In the genomic region with DNA sequence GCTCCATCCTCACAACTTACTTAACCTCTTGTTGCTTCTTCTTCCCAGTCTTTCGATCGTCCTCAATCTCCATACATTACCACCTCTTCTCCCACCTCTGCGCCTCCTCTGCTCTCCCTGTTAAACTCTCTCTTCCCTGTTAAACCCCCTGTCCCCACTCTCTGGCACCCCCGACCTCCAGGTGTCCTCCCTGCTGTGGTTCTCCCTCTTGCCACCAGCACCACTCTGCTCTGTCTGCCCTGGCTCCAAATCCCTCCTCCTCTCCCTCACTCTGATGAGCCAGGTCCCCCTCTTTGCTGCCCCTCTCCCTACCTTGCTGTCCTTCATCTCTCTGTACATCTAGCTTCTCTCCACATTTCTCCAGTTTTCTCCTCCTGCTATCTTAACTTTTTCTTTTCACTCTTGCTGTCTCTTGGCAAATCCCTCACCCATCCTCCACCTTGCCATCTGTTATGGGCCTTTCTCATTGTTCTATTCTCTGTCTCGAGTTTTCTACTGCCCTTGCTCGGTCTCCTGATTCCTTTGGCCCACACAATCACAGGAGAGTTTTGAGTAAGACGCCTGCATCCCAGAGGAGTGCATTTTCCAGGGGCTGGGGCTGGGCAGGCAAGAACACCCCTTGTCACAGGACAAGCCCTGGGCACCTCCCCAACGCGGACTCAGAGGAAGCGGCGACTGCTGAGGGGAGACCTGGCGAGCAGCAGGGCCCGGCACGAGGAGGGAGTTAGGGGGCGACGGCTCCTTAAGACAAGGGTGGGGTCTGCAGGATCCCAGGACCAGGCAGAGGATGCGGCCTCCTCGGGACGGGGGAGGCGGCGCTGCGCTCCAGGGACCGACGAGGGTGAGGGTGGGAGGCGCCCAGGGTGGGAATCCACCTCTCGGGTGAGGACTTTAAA, we compare ENCODE assay signal across 8 cellular contexts. TPM values are rescaled to one million over a fixed set of nuclear protein-coding genes. Genes with fewer than 3 reads are reported as not detected.
DNase-seq lines count a peak whose midpoint lies in the region; ATAC-seq and TF ChIP-seq lines count a peak whose summit lies in the region.

No MANE protein-coding gene starts in this region.

- no peak for TF ChIP-seq CTCF in dorsolateral prefrontal cortex (IDR thresholded peaks at IDR 0.05 in 54 of 56, conservative IDR thresholded peaks at IDR 0.05 in 2 of 56; ENCODE audit: low read depth in 1 of 56, partially characterized antibody in 56 of 56)

- H3K4me2 ChIP-seq in mesenchymal stem cell (ENCODE audit: low read length, poor library complexity, severe bottlenecking) = peak overlapping the region; percentile 72

- H3K9ac ChIP-seq in mesenchymal stem cell (ENCODE audit: low read length) = peak overlapping the region; percentile 73

- H3K27me3 Mint-ChIP-seq in activated naive CD4-positive, alpha-beta T cell treated with anti-CD3 and anti-CD28 coated beads, Interleukin-2, amount 10 ng/mL, durations not matched to agents 7 days and 5 days = peaks cover 12% of the 10 kb centered on the region

- H2BK5ac ChIP-seq in mesenchymal stem cell (ENCODE audit: low read depth, low read length, poor library complexity, severe bottlenecking) = no peak overlapping the region

- no peak overlapping the region for H3K23ac ChIP-seq in mesenchymal stem cell (ENCODE audit: low read length in 2 of 2)

- H3K4me1 ChIP-seq in mesenchymal stem cell (ENCODE audit: control insufficient read depth, insufficient read depth, low read depth, low read length) = peaks cover 7% of the 10 kb centered on the region
- no peaks in the 10 kb centered on the region for H3K4me1 ChIP-seq in urinary bladder (ENCODE audit: insufficient read depth)

- H3K9me3 Mint-ChIP-seq in activated naive CD4-positive, alpha-beta T cell treated with anti-CD3 and anti-CD28 coated beads, Interleukin-2, amount 10 ng/mL, durations not matched to agents 7 days and 5 days = peaks cover 26% of the 10 kb centered on the region

- H2BK15ac ChIP-seq in mesenchymal stem cell (ENCODE audit: low read depth, poor library complexity, severe bottlenecking) = no peak overlapping the region

- CTCF ChIA-PET in activated naive CD4-positive, alpha-beta T cell treated with anti-CD3 and anti-CD28 coated beads, Interleukin-2, amount 10 ng/mL, durations not matched to agents 7 days and 5 days (lab: Charles Lee) = interaction anchor here (1.0 kb wide), 1 partner anchor 148 kb away, joined by 3 read pairs; no protein-coding TSS in a partner anchor

- no peak overlapping the region for H2BK120ac ChIP-seq in mesenchymal stem cell (ENCODE audit: low read depth, low read length)

- intact Hi-C loops in dorsolateral prefrontal cortex (cut with DNase I) = loop anchor here in 1 of 2 donors (5.0 kb wide), 1 partner anchor 95 kb away; a partner anchor contains a TSS

- H3K27me3 ChIP-seq in dorsolateral prefrontal cortex (no peaks in the 10 kb centered on the region), mesenchymal stem cell (ENCODE audit: control insufficient read depth in 1 of 2, insufficient read depth in 1 of 2, low read length in 2 of 2) (no peaks in the 10 kb centered on the region)

- H3K36me3 Mint-ChIP-seq in activated naive CD4-positive, alpha-beta T cell treated with anti-CD3 and anti-CD28 coated beads, Interleukin-2, amount 10 ng/mL, durations not matched to agents 7 days and 5 days = peaks cover 3% of the 10 kb centered on the region

- peak overlapping the region; percentile 47 for H3K27ac Mint-ChIP-seq in activated naive CD4-positive, alpha-beta T cell treated with anti-CD3 and anti-CD28 coated beads, Interleukin-2, amount 10 ng/mL, durations not matched to agents 7 days and 5 days

- H3K18ac ChIP-seq in mesenchymal stem cell (ENCODE audit: low read depth in 1 of 2, low read length in 2 of 2) = peak overlapping the region in 1 of 2 experiments; percentile 1

- no peak overlapping the region for H4K91ac ChIP-seq in mesenchymal stem cell (ENCODE audit: low read length)

- DNase-seq in activated naive CD4-positive, alpha-beta T cell treated with anti-CD3 and anti-CD28 coated beads, Interleukin-2, amount 10 ng/mL, durations not matched to agents 7 days and 5 days = no peak
- no peak for DNase-seq in activated naive CD4-positive, alpha-beta T cell (lab: John Stamatoyannopoulos, UW)
- DNase-seq in dorsolateral prefrontal cortex (peak in 2 of 10 donors; percentile 47 to 50), mesenchymal stem cell (peak; percentile 23), NCI-H510A (lab: John Stamatoyannopoulos, UW) (no peak)

- H2BK12ac ChIP-seq in mesenchymal stem cell (ENCODE audit: low read length in 2 of 2) = no peak overlapping the region

- H3K36me3 ChIP-seq in mesenchymal stem cell (ENCODE audit: control insufficient read depth in 1 of 2, insufficient read depth in 2 of 2, low read depth in 1 of 2, low read length in 2 of 2) (no peaks in the 10 kb centered on the region), urinary bladder (ENCODE audit: insufficient read depth) (no peaks in the 10 kb centered on the region)

- no peaks in the 10 kb centered on the region for H3K9me3 ChIP-seq in mesenchymal stem cell (ENCODE audit: control insufficient read depth, low read length)

- no peak overlapping the region for H3K4ac ChIP-seq in mesenchymal stem cell (ENCODE audit: low read depth in 1 of 2, low read length in 2 of 2)

- H3K4me3 ChIP-seq in dorsolateral prefrontal cortex = peak overlapping the region in 58 of 59 donors; percentile 7 to 77 (median 56)
- H3K4me3 ChIP-seq in mesenchymal stem cell (ENCODE audit: insufficient read depth in 1 of 2, low read depth in 1 of 2, low read length in 2 of 2) = peak overlapping the region; percentile 48 to 71
- peak overlapping the region; percentile 44 for H3K4me3 ChIP-seq in urinary bladder (ENCODE audit: low read depth, low read length)

- no peak overlapping the region for H2AK5ac ChIP-seq in mesenchymal stem cell (ENCODE audit: low read length, severe bottlenecking)

- H2AFZ ChIP-seq in mesenchymal stem cell (ENCODE audit: low read depth, low read length) = peak overlapping the region; percentile 20

- H3K79me1 ChIP-seq in mesenchymal stem cell (replicated peaks; ENCODE audit: low read length, poor library complexity, severe bottlenecking) = peaks cover 2% of the 10 kb centered on the region

- H4K8ac ChIP-seq in mesenchymal stem cell (ENCODE audit: low read length) = no peak overlapping the region

- WGBS in mesenchymal stem cell = 28% methylated on average over 26 of the region's 26 CpGs
- WGBS in urinary bladder = 17% methylated on average over 26 of the region's 26 CpGs

- H3K4me1 Mint-ChIP-seq in activated naive CD4-positive, alpha-beta T cell treated with anti-CD3 and anti-CD28 coated beads, Interleukin-2, amount 10 ng/mL, durations not matched to agents 7 days and 5 days = peaks cover 12% of the 10 kb centered on the region

- H3K4me3 Mint-ChIP-seq in activated naive CD4-positive, alpha-beta T cell treated with anti-CD3 and anti-CD28 coated beads, Interleukin-2, amount 10 ng/mL, durations not matched to agents 7 days and 5 days = peak overlapping the region; percentile 76

- ATAC-seq in GM19395 (IDR thresholded peaks at IDR 0.05; ENCODE audit: unreplicated experiment) (no peak), HG03565 (IDR thresholded peaks at IDR 0.05; ENCODE audit: unreplicated experiment) (no peak)

- H3K27ac ChIP-seq in dorsolateral prefrontal cortex (peak overlapping the region in 41 of 59 donors; percentile 0 to 91 (median 61)), mesenchymal stem cell (ENCODE audit: low read length, poor library complexity, severe bottlenecking) (no peak overlapping the region), urinary bladder (ENCODE audit: low read depth) (peak overlapping the region; percentile 15)

- peak overlapping the region in 1 of 2 experiments; percentile 6 for H3K14ac ChIP-seq in mesenchymal stem cell (ENCODE audit: low read length in 2 of 2)

RNA-seq across cellular contexts. Expression of a gene that starts 21.4 kb away (rescaled TPM):
- total RNA-seq in dorsolateral prefrontal cortex = under 1 TPM in 7 of 120 experiments, not detected in 113; 0.20 to 0.47 (median 0.28) TPM
- polyA plus RNA-seq in mesenchymal stem cell (2013, experiment 1 of 2) = not detected
- not detected for polyA plus RNA-seq in mesenchymal stem cell (2013, experiment 2 of 2)
- total RNA-seq in urinary bladder = not detected
- 0.05 TPM for polyA plus RNA-seq in urinary bladder

RNA-seq across cellular contexts. Expression of a gene that starts 29.7 kb away (rescaled TPM):
- total RNA-seq in dorsolateral prefrontal cortex (10 to 100 TPM in 1 of 120 experiments, 1 to 10 TPM in 119; 2.2 to 11.9 (median 5.0) TPM), urinary bladder (27.4 TPM)
- polyA plus RNA-seq in mesenchymal stem cell (2013, experiment 1 of 2) = 3.0 TPM
- polyA plus RNA-seq in mesenchymal stem cell (2013, experiment 2 of 2) = 2.9 TPM
- polyA plus RNA-seq in urinary bladder = 5.9 TPM

RNA-seq across cellular contexts. Expression of a gene that starts 52.2 kb away (rescaled TPM):
- total RNA-seq in dorsolateral prefrontal cortex (under 1 TPM in 1 of 120 experiments, not detected in 119; 0.21 TPM), urinary bladder (not detected)
- not detected for polyA plus RNA-seq in mesenchymal stem cell (2013, experiment 1 of 2)
- polyA plus RNA-seq in mesenchymal stem cell (2013, experiment 2 of 2) = not detected
- not detected for polyA plus RNA-seq in urinary bladder
